ENCODE assay signal across 21 cellular contexts in the genomic region with DNA sequence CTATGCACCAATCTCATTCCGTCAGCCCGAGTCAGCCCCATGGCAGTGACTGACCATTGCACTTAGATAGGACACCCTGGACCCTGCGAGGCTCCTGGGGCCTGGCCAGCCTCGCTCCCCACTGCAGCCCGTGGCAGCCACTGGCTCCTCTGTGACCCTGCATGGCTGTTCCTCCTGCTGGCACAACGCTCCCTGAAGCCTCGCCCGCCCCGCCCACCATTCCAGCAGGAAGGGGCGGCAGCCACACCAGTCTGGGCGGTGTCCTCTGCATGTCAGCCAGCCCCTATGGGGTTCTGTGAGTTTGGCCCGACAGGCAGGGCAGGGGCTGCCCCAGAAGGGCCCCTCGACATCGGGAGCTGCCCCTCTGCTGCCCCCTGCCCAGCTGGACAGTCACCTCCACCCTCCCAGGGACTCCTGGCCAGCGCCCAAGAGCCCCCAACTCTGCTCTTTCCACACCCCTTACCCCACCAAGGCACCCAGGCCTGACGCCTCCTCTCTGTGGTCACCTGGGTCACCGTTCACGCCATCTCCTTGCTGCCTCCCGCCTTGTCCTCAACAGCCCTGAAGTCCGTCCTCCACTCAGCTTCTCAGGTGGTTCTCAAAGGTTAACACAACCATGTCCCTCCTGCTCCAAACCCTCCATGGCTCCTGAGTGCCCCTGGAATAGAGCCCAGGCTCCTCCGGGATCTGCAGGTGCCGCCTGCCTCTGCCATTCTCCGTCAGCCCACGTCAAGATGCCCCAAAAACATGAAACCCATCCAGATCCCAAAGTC.
DNase-seq lines count a peak whose midpoint lies in the region; ATAC-seq, FAIRE-seq and TF ChIP-seq lines count a peak whose summit lies in the region.
"Had no signal": no experiment of that assay in that cellular context is flagged by ENCODE, and none has a peak within 500 bp of the region (broad histone marks: within the 10 kb centered on the region; RNA-seq: fewer than 3 reads in every experiment).

No MANE protein-coding gene starts in this region.

- 55 to 58% methylated on average over 24 of the region's 24 CpGs for WGBS in heart right ventricle, 2 donors

- no peaks in the 10 kb centered on the region for H3K79me2 ChIP-seq in MM.1S (ENCODE audit: low read length)
- H3K79me2 ChIP-seq: parathyroid adenoma had no signal

- DNase-seq in Right ventricle myocardium superior (peak; percentile 30), heart right ventricle (no peak), Panc1 (ENCODE audit: low read depth, low spot score) (no peak), left kidney (ENCODE audit: low read depth, low spot score) (peak; percentile 51), urothelium cell line (ENCODE audit: low spot score) (no peak), occipital lobe (lab: John Stamatoyannopoulos, UW) (no peak), MM.1S (no peak), H54 (ENCODE audit: insufficient read length, low spot score) (no peak)
- DNase-seq: amygdala; Caco-2; cerebellar nuclear complex; GM23248; hypothalamus; NCI-H1048; NK-92 treated with Interleukin-12 subunit alpha and Interleukin-12 subunit beta, amount 100 ng/mL, for 24 hours; stimulated activated CD4-positive, alpha-beta T cell treated with anti-CD3 and anti-CD28 coated beads, Interleukin-4, amount 100 ng/mL, for 4 hours; stimulated activated CD8-positive, alpha-beta memory T cell treated with anti-CD3 and anti-CD28 coated beads, Interleukin-4, amount 100 ng/mL, for 48 hours had no signal

- no peaks in the 10 kb centered on the region for H3F3A ChIP-seq in MM.1S (ENCODE audit: insufficient read depth, low read length)

- H3K27me3 ChIP-seq in heart right ventricle (peaks cover 26 to 80% (median 56%) of the 10 kb centered on the region in 7 donors), Panc1 (ENCODE audit: control insufficient read depth, insufficient read depth, low read length) (no peaks in the 10 kb centered on the region), MM.1S (replicated peaks; ENCODE audit: insufficient read depth, low read length) (peaks cover 53% of the 10 kb centered on the region)

- H3K36me3 ChIP-seq in heart right ventricle (no peaks in the 10 kb centered on the region), Panc1 (ENCODE audit: control insufficient read depth, insufficient read depth, low read length) (no peaks in the 10 kb centered on the region), MM.1S (replicated peaks; ENCODE audit: insufficient read depth, low read length) (no peaks in the 10 kb centered on the region)

- no peak overlapping the region for H3K9ac ChIP-seq in MM.1S (ENCODE audit: low read length)
- H3K9ac ChIP-seq: GM23248, KMS-11, parathyroid adenoma had no signal

- TF ChIP-seq CTCF in heart right ventricle (IDR thresholded peaks at IDR 0.05) (no peak), Panc1 (IDR thresholded peaks at IDR 0.05) (no peak), MM.1S (IDR thresholded peaks at IDR 0.05; ENCODE audit: low read length) (no peak)

- H2AFZ ChIP-seq in MM.1S (ENCODE audit: low read length), result no peak overlapping the region
- H2AFZ ChIP-seq: GM23248, parathyroid adenoma had no signal

- FAIRE-seq in urothelium cell line (lab: Jason Lieb, UNC), result peak; percentile 96
- FAIRE-seq in H54 (lab: Jason Lieb, UNC), result no peak

- no peak overlapping the region for H3K4me2 ChIP-seq in MM.1S (ENCODE audit: low read depth, low read length)
- H3K4me2 ChIP-seq: KMS-11 had no signal

- H3K9me3 ChIP-seq in heart right ventricle (peaks cover 0 to 7% (median 0%) of the 10 kb centered on the region in 11 donors), Panc1 (ENCODE audit: control insufficient read depth, insufficient read depth, low read depth, low read length) (no peaks in the 10 kb centered on the region), MM.1S (replicated peaks; ENCODE audit: insufficient read depth, low read length) (no peaks in the 10 kb centered on the region)
- H3K9me3 ChIP-seq: Caco-2 had no signal

- no peak overlapping the region for H3K27ac ChIP-seq in heart right ventricle
- no peak overlapping the region for H3K27ac ChIP-seq in Panc1 (ENCODE audit: low read length)
- H3K27ac ChIP-seq in MM.1S (ENCODE audit: low read length), result no peak overlapping the region
- H3K27ac ChIP-seq: GM23248, KMS-11, parathyroid adenoma, skin epidermis had no signal

- no peak for TF ChIP-seq POLR2A in H54 (IDR thresholded peaks at IDR 0.05; ENCODE audit: low read depth, low read length)

- in situ Hi-C loops in Panc1 (cut with HindIII; ENCODE audit: low pct_unique_long_range_greater_than_20kb, low sequenced_read_pairs), result no loop called here

- no peaks in the 10 kb centered on the region for H3K4me1 ChIP-seq in heart right ventricle
- H3K4me1 ChIP-seq in Panc1 (ENCODE audit: control insufficient read depth, insufficient read depth, low read length), result peaks cover 3% of the 10 kb centered on the region; the same call in 1 of the 2 replicates
- H3K4me1 ChIP-seq in MM.1S (ENCODE audit: low read length), result no peaks in the 10 kb centered on the region
- H3K4me1 ChIP-seq: Caco-2, parathyroid adenoma had no signal

- intact Hi-C loops in Right ventricle myocardium superior (cut with DNase I) (no loop called here), heart right ventricle (cut with DNase I) (no loop called here), Panc1 (cut with micrococcal nuclease; ENCODE audit: unreplicated experiment) (no loop called here)

- H4K20me1 ChIP-seq in MM.1S (ENCODE audit: insufficient read depth, low read length), result no peaks in the 10 kb centered on the region

- ATAC-seq in Right ventricle myocardium superior (ENCODE audit: poor library complexity) (no peak), heart right ventricle (no peak), Panc1 (peak; percentile 41)
- ATAC-seq: activated T-helper 17 cell treated with anti-CD3 and anti-CD28 coated beads, Interleukin-2, amount 50 U/mL, for 72 hours had no signal

- BruUV-seq in Panc1 (replicated peaks; lab: Mats Ljungman, UMichigan), result no TSS peak

- H3K4me3 ChIP-seq in heart right ventricle, result no peak overlapping the region
- H3K4me3 ChIP-seq in Panc1 (ENCODE audit: low read depth in 2 of 2, low read length in 2 of 2), result no peak overlapping the region
- H3K4me3 ChIP-seq in MM.1S (ENCODE audit: low read length), result no peak overlapping the region
- H3K4me3 ChIP-seq: GM23248, skin epidermis had no signal

- POLR2A ChIA-PET in Panc1 (lab: Charles Lee), result no interaction called here

- no peaks in the 10 kb centered on the region for H3K9me2 ChIP-seq in MM.1S (replicated peaks; ENCODE audit: insufficient read depth, low read length)

- CTCF ChIA-PET in Panc1 (lab: Charles Lee), result no interaction called here

Comparison
In these comparisons a context has a peak if more than half of its experiments do, and no peak if none do; other contexts are left out.
1. DNase-seq: peak in Right ventricle myocardium superior (single experiment) and left kidney (single experiment); none in heart right ventricle (0 of 2), Panc1 (single experiment), urothelium cell line (single experiment), occipital lobe (single experiment), MM.1S (single experiment) and H54 (single experiment).